Comparison of ENCODE assay signal across 20 cellular contexts in genomic region chr17:35044181-35044580, GRCh38. TPM values are rescaled to one million over a fixed set of nuclear protein-coding genes. Genes with fewer than 3 reads are reported as not detected.
DNase-seq lines count a peak whose midpoint lies in the region; ATAC-seq, FAIRE-seq and TF ChIP-seq lines count a peak whose summit lies in the region.
"Had no signal": no experiment of that assay in that cellular context is flagged by ENCODE, and none has a peak within 500 bp of the region (broad histone marks: within the 10 kb centered on the region; RNA-seq: fewer than 3 reads in every experiment).

No MANE protein-coding gene starts in this region.

- no peaks in the 10 kb centered on the region for H3K27me3 Mint-ChIP-seq in activated CD4-positive, alpha-beta memory T cell treated with anti-CD3 and anti-CD28 coated beads for 36 hours
- H3K27me3 Mint-ChIP-seq in activated CD4-positive, alpha-beta memory T cell treated with anti-CD3 and anti-CD28 coated beads, Interleukin-2, amount 10 ng/mL, durations not matched to agents 7 days and 5 days, result no peaks in the 10 kb centered on the region
- no peaks in the 10 kb centered on the region for H3K27me3 Mint-ChIP-seq in activated T-helper 2 cell treated with anti-CD3 and anti-CD28 coated beads, Interferon-gamma antibody, Interleukin-2, Interleukin-4, amounts not matched to agents 10 μg/mL and 5 μg/mL and 100 μg/mL, durations not matched to agents 14 hours and 24 hours and 36 hours (ENCODE audit: low read depth)

- no peaks in the 10 kb centered on the region for H3K9me2 ChIP-seq in Karpas-422 (replicated peaks; ENCODE audit: insufficient read depth, low read length)

- CTCF ChIA-PET in activated CD4-positive, alpha-beta memory T cell treated with anti-CD3 and anti-CD28 coated beads for 36 hours (lab: Charles Lee), result interaction anchor here (0.6 to 0.8 kb wide), 3 partner anchors 19 to 493 kb away, joined by 3 to 6 read pairs (median 3); partner anchors contain the start of genes RFFL and SLFN12L
- CTCF ChIA-PET in activated CD4-positive, alpha-beta memory T cell treated with anti-CD3 and anti-CD28 coated beads, Interleukin-2, amount 10 ng/mL, durations not matched to agents 7 days and 5 days (lab: Charles Lee), result no interaction called here

- H2AFZ ChIP-seq in Karpas-422 (ENCODE audit: low read length), result no peak overlapping the region
- H2AFZ ChIP-seq: GM23248 had no signal

- H3K36me3 Mint-ChIP-seq in activated CD4-positive, alpha-beta memory T cell treated with anti-CD3 and anti-CD28 coated beads for 36 hours, result peaks cover 9% of the 10 kb centered on the region
- H3K36me3 Mint-ChIP-seq in activated CD4-positive, alpha-beta memory T cell treated with anti-CD3 and anti-CD28 coated beads, Interleukin-2, amount 10 ng/mL, durations not matched to agents 7 days and 5 days (ENCODE audit: low read depth), result peaks cover 29% of the 10 kb centered on the region
- H3K36me3 Mint-ChIP-seq in activated T-helper 2 cell treated with anti-CD3 and anti-CD28 coated beads, Interferon-gamma antibody, Interleukin-2, Interleukin-4, amounts not matched to agents 10 μg/mL and 5 μg/mL and 100 μg/mL, durations not matched to agents 14 hours and 24 hours and 36 hours (ENCODE audit: low read depth), result peaks cover 13% of the 10 kb centered on the region

- H3K4me1 ChIP-seq in Karpas-422 (ENCODE audit: low read length), result peaks cover 36% of the 10 kb centered on the region
- peaks cover 54% of the 10 kb centered on the region for H3K4me1 ChIP-seq in effector memory CD4-positive, alpha-beta T cell (ENCODE audit: control insufficient read depth, insufficient read depth, low read length, poor library complexity, severe bottlenecking)
- peaks cover 17 to 45% (median 37%) of the 10 kb centered on the region in 3 donors for H3K4me1 ChIP-seq in pancreas

- H4K20me1 ChIP-seq in Karpas-422 (ENCODE audit: insufficient read depth, low read depth, low read length), result 0 out of 2 replicates have a peak, but pooled peaks cover 3% of the 10 kb centered on the region

- H3K4me3 ChIP-seq in Karpas-422 (ENCODE audit: low read length) (no peak overlapping the region), pancreas (no peak overlapping the region)
- H3K4me3 ChIP-seq in effector memory CD4-positive, alpha-beta T cell (ENCODE audit: insufficient read depth, low read depth, low read length, poor library complexity, severe bottlenecking), result no peak overlapping the region
- H3K4me3 ChIP-seq: GM23248, K562 had no signal

- peak overlapping the region; percentile 11 for H3K4me2 ChIP-seq in Karpas-422 (ENCODE audit: low read depth, low read length, poor library complexity, severe bottlenecking)

- no peaks in the 10 kb centered on the region for H3K9me3 ChIP-seq in Karpas-422 (ENCODE audit: low read length)
- H3K9me3 ChIP-seq in effector memory CD4-positive, alpha-beta T cell (ENCODE audit: control insufficient read depth, low read length), result no peaks in the 10 kb centered on the region
- no peaks in the 10 kb centered on the region for H3K9me3 ChIP-seq in pancreas

- H3K9me3 Mint-ChIP-seq in activated CD4-positive, alpha-beta memory T cell treated with anti-CD3 and anti-CD28 coated beads for 36 hours, result no peaks in the 10 kb centered on the region
- H3K9me3 Mint-ChIP-seq in activated CD4-positive, alpha-beta memory T cell treated with anti-CD3 and anti-CD28 coated beads, Interleukin-2, amount 10 ng/mL, durations not matched to agents 7 days and 5 days, result no peaks in the 10 kb centered on the region
- no peaks in the 10 kb centered on the region for H3K9me3 Mint-ChIP-seq in activated T-helper 2 cell treated with anti-CD3 and anti-CD28 coated beads, Interferon-gamma antibody, Interleukin-2, Interleukin-4, amounts not matched to agents 10 μg/mL and 5 μg/mL and 100 μg/mL, durations not matched to agents 14 hours and 24 hours and 36 hours

- peak overlapping the region; percentile 38 for H3K27ac Mint-ChIP-seq in activated CD4-positive, alpha-beta memory T cell treated with anti-CD3 and anti-CD28 coated beads for 36 hours
- no peak overlapping the region for H3K27ac Mint-ChIP-seq in activated CD4-positive, alpha-beta memory T cell treated with anti-CD3 and anti-CD28 coated beads, Interleukin-2, amount 10 ng/mL, durations not matched to agents 7 days and 5 days
- H3K27ac Mint-ChIP-seq in activated T-helper 2 cell treated with anti-CD3 and anti-CD28 coated beads, Interferon-gamma antibody, Interleukin-2, Interleukin-4, amounts not matched to agents 10 μg/mL and 5 μg/mL and 100 μg/mL, durations not matched to agents 14 hours and 24 hours and 36 hours, result no peak overlapping the region

- H3K27me3 ChIP-seq in Karpas-422 (ENCODE audit: low read length) (no peaks in the 10 kb centered on the region), pancreas (no peaks in the 10 kb centered on the region)
- no peaks in the 10 kb centered on the region for H3K27me3 ChIP-seq in effector memory CD4-positive, alpha-beta T cell (replicated peaks; ENCODE audit: control insufficient read depth, insufficient read depth, low read length, poor library complexity, severe bottlenecking)

- H3K4me1 Mint-ChIP-seq in activated CD4-positive, alpha-beta memory T cell treated with anti-CD3 and anti-CD28 coated beads for 36 hours (ENCODE audit: low read depth), result peaks cover 59% of the 10 kb centered on the region
- peaks cover 41% of the 10 kb centered on the region for H3K4me1 Mint-ChIP-seq in activated CD4-positive, alpha-beta memory T cell treated with anti-CD3 and anti-CD28 coated beads, Interleukin-2, amount 10 ng/mL, durations not matched to agents 7 days and 5 days
- H3K4me1 Mint-ChIP-seq in activated T-helper 2 cell treated with anti-CD3 and anti-CD28 coated beads, Interferon-gamma antibody, Interleukin-2, Interleukin-4, amounts not matched to agents 10 μg/mL and 5 μg/mL and 100 μg/mL, durations not matched to agents 14 hours and 24 hours and 36 hours (ENCODE audit: low read depth), result peaks cover 36% of the 10 kb centered on the region

- intact Hi-C loops in activated CD4-positive, alpha-beta memory T cell treated with anti-CD3 and anti-CD28 coated beads for 36 hours (cut with micrococcal nuclease), result no loop called here
- intact Hi-C loops in pancreas (cut with DNase I), result no loop called here
- intact Hi-C loops in activated T-helper 2 cell treated with anti-CD3 and anti-CD28 coated beads, Interferon-gamma antibody, Interleukin-2, Interleukin-4, amounts not matched to agents 10 μg/mL and 5 μg/mL and 100 μg/mL, durations not matched to agents 14 hours and 24 hours and 36 hours (cut with micrococcal nuclease), result no loop called here

- H3K4me3 Mint-ChIP-seq in activated CD4-positive, alpha-beta memory T cell treated with anti-CD3 and anti-CD28 coated beads for 36 hours, result no peak overlapping the region
- no peak overlapping the region for H3K4me3 Mint-ChIP-seq in activated CD4-positive, alpha-beta memory T cell treated with anti-CD3 and anti-CD28 coated beads, Interleukin-2, amount 10 ng/mL, durations not matched to agents 7 days and 5 days
- H3K4me3 Mint-ChIP-seq in activated T-helper 2 cell treated with anti-CD3 and anti-CD28 coated beads, Interferon-gamma antibody, Interleukin-2, Interleukin-4, amounts not matched to agents 10 μg/mL and 5 μg/mL and 100 μg/mL, durations not matched to agents 14 hours and 24 hours and 36 hours (ENCODE audit: low read depth), result no peak overlapping the region

- WGBS in pancreas, 2 donors, result 56 to 59% methylated on average over 8 of the region's 8 CpGs

- ATAC-seq in pancreas, result no peak
- ATAC-seq: HCT116, K562 had no signal

- H3K27ac ChIP-seq in Karpas-422 (ENCODE audit: low read length), result no peak overlapping the region
- H3K27ac ChIP-seq in effector memory CD4-positive, alpha-beta T cell (ENCODE audit: insufficient read depth, low read length, poor library complexity, severe bottlenecking), result peak overlapping the region; percentile 82
- peak overlapping the region in 3 of 4 donors; percentile 52 to 82 (median 75) for H3K27ac ChIP-seq in pancreas
- H3K27ac ChIP-seq: GM23248, HL-60 had no signal

- POLR2A ChIA-PET in activated CD4-positive, alpha-beta memory T cell treated with anti-CD3 and anti-CD28 coated beads for 36 hours (lab: Charles Lee), result no interaction called here
- POLR2A ChIA-PET in activated CD4-positive, alpha-beta memory T cell treated with anti-CD3 and anti-CD28 coated beads, Interleukin-2, amount 10 ng/mL, durations not matched to agents 7 days and 5 days (lab: Charles Lee), result interaction anchor here (0.7 to 1.5 kb wide), 3 partner anchors 21 to 76 kb away, joined by 3 to 10 read pairs (median 3); no protein-coding TSS in a partner anchor

- H3K36me3 ChIP-seq in Karpas-422 (ENCODE audit: insufficient read depth, low read length) (0 out of 2 replicates have a peak, but pooled peaks cover 5% of the 10 kb centered on the region), pancreas (no peaks in the 10 kb centered on the region)
- peaks cover 7% of the 10 kb centered on the region for H3K36me3 ChIP-seq in effector memory CD4-positive, alpha-beta T cell (ENCODE audit: control insufficient read depth, insufficient read depth, low read length)

- no peak for FAIRE-seq in pancreas (lab: Jason Lieb, UNC)
- FAIRE-seq: D721Med, K562 had no signal

- TF ChIP-seq CTCF in pancreas (IDR thresholded peaks at IDR 0.05), result no peak

- H3K9ac ChIP-seq in Karpas-422 (ENCODE audit: low read length), result no peak overlapping the region
- H3K9ac ChIP-seq: GM23248 had no signal

- H3K79me2 ChIP-seq in Karpas-422 (ENCODE audit: low read length), result peaks cover 14% of the 10 kb centered on the region; the same call in 1 of the 2 replicates

- no peak for DNase-seq in activated CD4-positive, alpha-beta memory T cell treated with anti-CD3 and anti-CD28 coated beads for 36 hours
- no peak for DNase-seq in activated CD4-positive, alpha-beta memory T cell treated with anti-CD3 and anti-CD28 coated beads, Interleukin-2, amount 10 ng/mL, durations not matched to agents 7 days and 5 days
- no peak for DNase-seq in Karpas-422
- no peak for DNase-seq in effector memory CD4-positive, alpha-beta T cell
- DNase-seq in pancreas, result no peak
- DNase-seq in activated T-helper 2 cell treated with anti-CD3 and anti-CD28 coated beads, Interferon-gamma antibody, Interleukin-2, Interleukin-4, amounts not matched to agents 10 μg/mL and 5 μg/mL and 100 μg/mL, durations not matched to agents 14 hours and 24 hours and 36 hours (ENCODE audit: low spot score), result no peak
- DNase-seq in germinal center (ENCODE audit: low spot score), result no peak
- DNase-seq in NCI-H2107 (lab: John Stamatoyannopoulos, UW), result no peak
- DNase-seq: C1 segment of cervical spinal cord; GF-D8; GM23248; NCI-H1436 treated with DMSO at 0.1 percent for 48 hours; NCI-H2081; NCI-H226; NCI-H526 treated with DMSO at 0.1 percent for 48 hours; NK-92 treated with Interleukin-12 subunit alpha and Interleukin-12 subunit beta, amount 100 ng/mL, for 24 hours had no signal

RNA-seq across cellular contexts. Expression of gene RFFL, which starts 19.3 kb away (rescaled TPM):
- 10 to 100 TPM; 30.5 to 32.8 TPM for total RNA-seq in activated CD4-positive, alpha-beta memory T cell treated with anti-CD3 and anti-CD28 coated beads for 36 hours
- 10 to 100 TPM; 47.3 to 53.9 TPM for total RNA-seq in activated CD4-positive, alpha-beta memory T cell treated with anti-CD3 and anti-CD28 coated beads, Interleukin-2, amount 10 ng/mL, durations not matched to agents 7 days and 5 days
- 14.6 and 16.3 TPM in 2 replicates for total RNA-seq in Karpas-422 (2014; rRNA removed; shearing (Covaris generic); ENCODE audit: low replicate concordance)
- 10 to 100 TPM; 12.9 to 24.4 (median 17.4) TPM for total RNA-seq in pancreas
- 1 to 10 TPM; 3.6 to 5.9 TPM for polyA plus RNA-seq in pancreas
- total RNA-seq in activated T-helper 2 cell treated with anti-CD3 and anti-CD28 coated beads, Interferon-gamma antibody, Interleukin-2, Interleukin-4, amounts not matched to agents 10 μg/mL and 5 μg/mL and 100 μg/mL, durations not matched to agents 14 hours and 24 hours and 36 hours, result 21.3 and 25.4 TPM in 2 replicates
